Comparison of ENCODE assay signal across 15 cellular contexts in the genomic region with DNA sequence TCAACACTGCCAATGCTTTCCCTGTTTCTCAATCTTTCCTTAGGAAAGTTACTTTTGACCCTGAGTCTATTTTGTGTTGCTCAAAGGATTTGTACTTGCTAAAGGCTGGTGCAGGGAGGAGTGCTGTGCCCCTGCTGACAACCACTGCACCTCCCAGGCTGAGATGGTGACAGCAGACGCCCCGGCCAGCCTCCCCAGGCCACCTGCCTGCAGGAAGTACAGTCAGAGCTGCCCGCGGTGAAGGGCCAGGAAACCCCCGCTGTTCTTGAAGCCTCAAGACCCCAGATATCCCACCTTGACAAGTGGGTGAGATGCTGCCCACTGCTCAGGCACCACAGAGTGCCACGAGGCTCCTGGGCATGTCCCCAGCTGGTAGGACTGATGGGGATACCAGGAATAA.
"Had no signal": no experiment of that assay in that cellular context is flagged by ENCODE, and none has a peak within 500 bp of the region (broad histone marks: within the 10 kb centered on the region; RNA-seq: fewer than 3 reads in every experiment).

No MANE protein-coding gene starts in this region.

- FAIRE-seq: colon, kidney had no signal

- H3K4me1 ChIP-seq: esophagus muscularis mucosa, testis had no signal

- H3K4me2 ChIP-seq: hepatocyte had no signal

- H3K27me3 ChIP-seq: hepatocyte, right atrium auricular region, testis had no signal

- DNase-seq: activated CD4-positive, alpha-beta T cell treated with anti-CD3 and anti-CD28 coated beads for 48 hours; activated CD8-positive, alpha-beta memory T cell treated with anti-CD3 and anti-CD28 coated beads for 24 hours; activated naive CD4-positive, alpha-beta T cell treated with anti-CD3 and anti-CD28 coated beads, Interleukin-2, amount 10 ng/mL, durations not matched to agents 7 days and 5 days; activated T-cell treated with anti-CD3 and anti-CD28 coated beads for 4 hours; kidney; left ventricle myocardium inferior; mesenchymal stem cell; occipital lobe; stimulated activated CD4-positive, alpha-beta T cell treated with anti-CD3 and anti-CD28 coated beads, Interleukin-4, amount 100 ng/mL, for 24 hours; testis had no signal

- H3K36me3 ChIP-seq: esophagus muscularis mucosa, left ventricle myocardium inferior, right atrium auricular region had no signal

- H3K79me2 ChIP-seq: hepatocyte had no signal

- H3K9me3 ChIP-seq: esophagus muscularis mucosa, left ventricle myocardium inferior, right atrium auricular region, testis had no signal

- H3K4me3 ChIP-seq: esophagus muscularis mucosa, hepatocyte, left ventricle myocardium inferior, right atrium auricular region, skin epidermis, testis had no signal

- H3K27ac ChIP-seq: esophagus muscularis mucosa, hepatocyte, skin epidermis, testis had no signal

- H2AFZ ChIP-seq: hepatocyte had no signal
